In genomic region chr4:116357758-116358157, GRCh38 we compare ENCODE assay signal across 11 cellular contexts.
A peak's percentile ranks its signal among the peaks of the same experiment; 100 is the strongest.
DNase-seq lines count a peak whose midpoint lies in the region; ATAC-seq, FAIRE-seq and TF ChIP-seq lines count a peak whose summit lies in the region.
"Had no signal": no experiment of that assay in that cellular context is flagged by ENCODE, and none has a peak within 500 bp of the region (broad histone marks: within the 10 kb centered on the region; RNA-seq: fewer than 3 reads in every experiment).

No MANE protein-coding gene starts in this region.

- intact Hi-C loops in GM12878 (cut with micrococcal nuclease; ENCODE audit: unreplicated experiment) = loop anchor here (1.0 to 5.0 kb wide), 4 partner anchors 175 to 1865 kb away; no protein-coding TSS in a partner anchor
- intact Hi-C loops in HepG2 (cut with micrococcal nuclease; ENCODE audit: unreplicated experiment) = loop anchor here (1.0 to 5.0 kb wide), 4 partner anchors 311 to 1913 kb away; no protein-coding TSS in a partner anchor

- H2AFZ ChIP-seq in GM12878 (ENCODE audit: control insufficient read depth, low read depth, low read length) = no peak overlapping the region
- no peak overlapping the region for H2AFZ ChIP-seq in HepG2 (ENCODE audit: low read length)
- H2AFZ ChIP-seq: parathyroid adenoma had no signal

- H3K4me2 ChIP-seq in GM12878 (ENCODE audit: control insufficient read depth, insufficient read depth) (no peak overlapping the region), HepG2 (ENCODE audit: low read depth, low read length) (no peak overlapping the region)

- POLR2A ChIA-PET in GM12878 (lab: Charles Lee) (no interaction called here), HepG2 (lab: Yijun Ruan, JAX) (no interaction called here)

- ATAC-seq in GM18867 (IDR thresholded peaks at IDR 0.05; ENCODE audit: unreplicated experiment) (peak; percentile 32), GM12878 (no peak), HepG2 (no peak)

- no peak for TF ChIP-seq POLR2A in NB4 (IDR thresholded peaks at IDR 0.05; ENCODE audit: extremely low read depth, insufficient read length)
- TF ChIP-seq POLR2A in GM12878 (IDR thresholded peaks at IDR 0.05; ENCODE audit: low read depth, low read length) = no peak
- TF ChIP-seq POLR2A in HepG2 (IDR thresholded peaks at IDR 0.05; ENCODE audit: insufficient read depth in 1 of 2, low read depth in 2 of 2, low read length in 2 of 2) = no peak

- H3K9ac ChIP-seq in GM12878 (ENCODE audit: control insufficient read depth, insufficient read depth, low read length) (no peak overlapping the region), HepG2 (ENCODE audit: insufficient read depth, low read depth, low read length) (no peak overlapping the region)
- H3K9ac ChIP-seq: parathyroid adenoma had no signal

- CTCF ChIA-PET in GM12878 (lab: Yijun Ruan, JAX) = interaction anchor here (0.9 to 3.0 kb wide), 5 partner anchors 9 to 345 kb away, joined by 4 to 13 read pairs (median 8); no protein-coding TSS in a partner anchor
- CTCF ChIA-PET in HepG2 (lab: Yijun Ruan, JAX; ENCODE audit: low intra/inter-chr PET ratio, low total read pairs) = interaction anchor here (1.4 kb wide), 1 partner anchor 310 kb away, joined by 4 read pairs; no protein-coding TSS in a partner anchor

- H3K4me1 ChIP-seq in GM12878 (ENCODE audit: control insufficient read depth, insufficient read depth, low read length) (no peaks in the 10 kb centered on the region), HepG2 (ENCODE audit: insufficient read depth, low read length) (no peaks in the 10 kb centered on the region)
- H3K4me1 ChIP-seq: parathyroid adenoma, vagina had no signal

- H3K9me3 ChIP-seq in GM12878 (replicated peaks; ENCODE audit: control insufficient read depth, insufficient read depth, low read length) = no peaks in the 10 kb centered on the region; the same call in 2 of the 3 replicates
- H3K9me3 ChIP-seq in HepG2 (ENCODE audit: low read length) = 0 out of 2 replicates have a peak, but pooled peaks cover 4% of the 10 kb centered on the region
- H3K9me3 ChIP-seq: vagina had no signal

- H3K36me3 ChIP-seq in GM12878 (ENCODE audit: control insufficient read depth in 2 of 2, insufficient read depth in 2 of 2, low read length in 1 of 2) (no peaks in the 10 kb centered on the region), HepG2 (replicated peaks in 1 of 2; ENCODE audit: control insufficient read depth in 1 of 2, insufficient read depth in 2 of 2, low read length in 2 of 2) (no peaks in the 10 kb centered on the region)
- H3K36me3 ChIP-seq: vagina had no signal

- TF ChIP-seq RAD21 in GM12878 (IDR thresholded peaks at IDR 0.05; ENCODE audit: insufficient read depth, low read depth, low read length) (no peak), HepG2 (CRISPR knock-in tag; IDR thresholded peaks at IDR 0.05) (no peak)

- H3K79me2 ChIP-seq in GM12878 (ENCODE audit: control insufficient read depth, insufficient read depth, low read length) (no peaks in the 10 kb centered on the region), HepG2 (ENCODE audit: insufficient read depth, low read length) (no peaks in the 10 kb centered on the region)
- H3K79me2 ChIP-seq: parathyroid adenoma had no signal

- H3K4me3 ChIP-seq in NB4 (ENCODE audit: low read depth, low read length) (no peak overlapping the region), GM12878 (no peak overlapping the region), HepG2 (replicated peaks in 1 of 3; ENCODE audit: insufficient read depth in 1 of 3, low read depth in 2 of 3, low read length in 3 of 3) (no peak overlapping the region)
- H3K4me3 ChIP-seq: vagina had no signal

- RAD21 ChIA-PET in GM12878 (lab: Charles Lee; ENCODE audit: unreplicated experiment) = interaction anchor here (0.9 to 2.4 kb wide), 2 partner anchors 18 to 365 kb away, joined by 4 to 6 read pairs; no protein-coding TSS in a partner anchor

- FAIRE-seq in GM12878 (lab: Jason Lieb, UNC) = no peak
- FAIRE-seq in HepG2 (lab: Jason Lieb, UNC) = peak; percentile 8

- in situ Hi-C loops in GM12878 (cut with MboI) (loop anchor here (25.0 kb wide), 2 partner anchors 305 to 1905 kb away; no protein-coding TSS in a partner anchor), HepG2 (cut with HindIII; ENCODE audit: extremely low pct_ligation_motif_present, low pct_unique_long_range_greater_than_20kb) (no loop called here)

- H4K20me1 ChIP-seq in GM12878 (ENCODE audit: control insufficient read depth, insufficient read depth) (no peaks in the 10 kb centered on the region), HepG2 (ENCODE audit: insufficient read depth, low read length) (no peaks in the 10 kb centered on the region)

- H3K27me3 ChIP-seq in GM12878 (replicated peaks in 1 of 2; ENCODE audit: control insufficient read depth in 2 of 2, insufficient read depth in 2 of 2, low read length in 1 of 2) = no peaks in the 10 kb centered on the region
- H3K27me3 ChIP-seq in HepG2 (ENCODE audit: control insufficient read depth in 1 of 2, insufficient read depth in 2 of 2, low read length in 2 of 2) = no peaks in the 10 kb centered on the region
- H3K27me3 ChIP-seq: vagina had no signal

- TF ChIP-seq CTCF in NB4 (IDR thresholded peaks at IDR 0.05; ENCODE audit: low read depth, low read length) = no peak
- no peak for TF ChIP-seq CTCF in GM12878 (IDR thresholded peaks at IDR 0.05 in 2 of 3, conservative IDR thresholded peaks at IDR 0.05 in 1 of 3; ENCODE audit: control insufficient read depth in 2 of 3, extremely low read depth in 1 of 3, insufficient read depth in 1 of 3, low read depth in 3 of 3, low read length in 3 of 3)
- TF ChIP-seq CTCF in HepG2 (CRISPR knock-in tag; IDR thresholded peaks at IDR 0.05) = no peak

- WGBS in GM12878 (ENCODE audit: insufficient coverage, insufficient replicate concordance, low lambda C conversion rate, missing lambda C conversion rate) = 84% methylated on average over 4 of the region's 4 CpGs
- no CpG with 5 or more reads among the region's 4 CpGs for WGBS in HepG2 (ENCODE audit: low lambda C conversion rate)

- DNase-seq in NB4 (ENCODE audit: low read depth) = peak; percentile 27
- no peak for DNase-seq in GM12878 (ENCODE audit: low read depth, low spot score)
- peak; percentile 30 for DNase-seq in HepG2 (ENCODE audit: low spot score)
- DNase-seq in NCI-H1417 treated with DMSO at 0.1 percent for 48 hours (lab: John Stamatoyannopoulos, UW) = no peak
- no peak for DNase-seq in NCI-H774 (lab: John Stamatoyannopoulos, UW)
- DNase-seq in NCI-H187 (lab: John Stamatoyannopoulos, UW) = no peak
- no peak for DNase-seq in NCI-H2107 (lab: John Stamatoyannopoulos, UW)
- DNase-seq: SW 1271 had no signal

- SMC1A ChIA-PET in GM12878 (lab: Charles Lee; ENCODE audit: uncharacterized antibody, unreplicated experiment) = interaction anchor here (1.2 to 1.5 kb wide), 2 partner anchors 11 to 32 kb away, joined by 3 to 4 read pairs; no protein-coding TSS in a partner anchor

- BruUV-seq in GM12878 (replicated peaks; lab: Mats Ljungman, UMichigan) = no TSS peak
- no TSS peak for BruUV-seq in HepG2 (replicated peaks; lab: Mats Ljungman, UMichigan)

- no peak overlapping the region for H3K27ac ChIP-seq in GM12878 (ENCODE audit: control insufficient read depth, insufficient read depth)
- no peak overlapping the region for H3K27ac ChIP-seq in HepG2 (ENCODE audit: extremely low read length, insufficient read depth, low read length)
- H3K27ac ChIP-seq: parathyroid adenoma, vagina had no signal

- no peak for TF ChIP-seq EP300 in GM12878 (IDR thresholded peaks at IDR 0.05; ENCODE audit: borderline replicate concordance in 1 of 2, control insufficient read depth in 1 of 2, low read depth in 2 of 2, low read length in 2 of 2)
- TF ChIP-seq EP300 in HepG2 (IDR thresholded peaks at IDR 0.05; ENCODE audit: low read depth in 2 of 2, low read length in 2 of 2) = 0 out of 4 replicates have a peak, but pooled peaks of 1 of the 2 experiments have one; percentile 13
- no peak for TF ChIP-seq EP300 in HepG2 (CRISPR knock-in tag; IDR thresholded peaks at IDR 0.05; ENCODE audit: borderline replicate concordance)

TF ChIP-seq in GM12878, 131 proteins besides CTCF, POLR2A, EP300 and RAD21 (continues in another document):
- no peak for TF ChIP-seq MEF2A (IDR thresholded peaks at IDR 0.05; ENCODE audit: insufficient read depth, low read depth, low read length)

TF ChIP-seq in HepG2, 621 proteins besides CTCF, POLR2A, EP300 and RAD21 (continues in another document):
- no peak for TF ChIP-seq ERF (CRISPR knock-in tag; IDR thresholded peaks at IDR 0.05)
- TF ChIP-seq MEIS2 (CRISPR knock-in tag; IDR thresholded peaks at IDR 0.05) = no peak
- TF ChIP-seq ZNF331 (CRISPR knock-in tag; IDR thresholded peaks at IDR 0.05) = no peak
- TF ChIP-seq TEAD3 (CRISPR knock-in tag; optimal IDR thresholded peaks at IDR 0.05; ENCODE audit: borderline replicate concordance) = no peak
- TF ChIP-seq USF2 (IDR thresholded peaks at IDR 0.05; ENCODE audit: low read depth, low read length) = no peak
- peak; percentile 31; the same call in 1 of the 2 replicates for TF ChIP-seq USF2 (CRISPR knock-in tag; IDR thresholded peaks at IDR 0.05; ENCODE audit: borderline replicate concordance)
- TF ChIP-seq MZF1 (CRISPR knock-in tag; IDR thresholded peaks at IDR 0.05; ENCODE audit: borderline replicate concordance) = no peak
- peak; percentile 59; the same call in 1 of the 2 replicates for TF ChIP-seq ZSCAN31 (CRISPR knock-in tag; IDR thresholded peaks at IDR 0.05; ENCODE audit: low read depth)
- TF ChIP-seq DPF2 (CRISPR knock-in tag; IDR thresholded peaks at IDR 0.05; ENCODE audit: borderline replicate concordance, low read depth) = no peak
- 0 out of 2 replicates have a peak, but pooled peaks have one; percentile 35 for TF ChIP-seq GATAD2A (CRISPR knock-in tag; IDR thresholded peaks at IDR 0.05)
- no peak for TF ChIP-seq SOX13 (IDR thresholded peaks at IDR 0.05)
- peak in 1 of 2 experiments; percentile 76; a peak in 2 of 4 replicates for TF ChIP-seq SOX13 (CRISPR knock-in tag; conservative IDR thresholded peaks at IDR 0.05 in 1 of 2, IDR thresholded peaks at IDR 0.05 in 1 of 2)
- no peak for TF ChIP-seq SRY (CRISPR knock-in tag; IDR thresholded peaks at IDR 0.05)

Comparison
In these comparisons a context has a peak if more than half of its experiments do, and no peak if none do; other contexts are left out.
1. DNase-seq: peak in NB4 (single experiment) and HepG2 (single experiment); none in GM12878 (single experiment), NCI-H1417 treated with DMSO at 0.1 percent for 48 hours (single experiment), NCI-H774 (single experiment), NCI-H187 (0 of 2) and NCI-H2107 (single experiment).